Comparison of ENCODE assay signal across 8 cellular contexts in genomic region chr4:102500371-102501175, GRCh38. TPM values are rescaled to one million over a fixed set of nuclear protein-coding genes. Genes with fewer than 3 reads are reported as not detected.
DNase-seq lines count a peak whose midpoint lies in the region; ATAC-seq, FAIRE-seq and TF ChIP-seq lines count a peak whose summit lies in the region.

No MANE protein-coding gene starts in this region.

- no peaks in the 10 kb centered on the region for H3K36me3 ChIP-seq in H1 (ENCODE audit: control insufficient read depth in 2 of 4, insufficient read depth in 4 of 4, low read length in 3 of 4)

- H3K27ac Mint-ChIP-seq in activated CD4-positive, alpha-beta T cell treated with anti-CD3 and anti-CD28 coated beads, Interleukin-2, amount 10 ng/mL, durations not matched to agents 24 days and 14 days = peak overlapping the region; percentile 80
- peak overlapping the region; percentile 99 for H3K27ac Mint-ChIP-seq in memory B cell
- H3K27ac Mint-ChIP-seq in stimulated activated naive CD8-positive, alpha-beta T cell treated with anti-CD3 and anti-CD28 coated beads, Interleukin-15, Interleukin-2, amounts not matched to agents 100 ng/mL and 50 ng/mL, for 24 hours = peak overlapping the region; percentile 94

- H3K4me1 Mint-ChIP-seq in activated CD4-positive, alpha-beta T cell treated with anti-CD3 and anti-CD28 coated beads, Interleukin-2, amount 10 ng/mL, durations not matched to agents 24 days and 14 days = peaks cover 22% of the 10 kb centered on the region
- peaks cover 23% of the 10 kb centered on the region for H3K4me1 Mint-ChIP-seq in memory B cell
- peaks cover 42% of the 10 kb centered on the region for H3K4me1 Mint-ChIP-seq in stimulated activated naive CD8-positive, alpha-beta T cell treated with anti-CD3 and anti-CD28 coated beads, Interleukin-15, Interleukin-2, amounts not matched to agents 100 ng/mL and 50 ng/mL, for 24 hours (ENCODE audit: low read depth)

- H3K4me1 ChIP-seq in H1 (replicated peaks in 1 of 4; ENCODE audit: control insufficient read depth in 3 of 4, insufficient read depth in 4 of 4, low read length in 3 of 4) = no peaks in the 10 kb centered on the region

- no peaks in the 10 kb centered on the region for H3K9me3 ChIP-seq in H1 (ENCODE audit: insufficient read depth in 2 of 2, low read depth in 1 of 2, low read length in 1 of 2)

- peak; percentile 23 for ATAC-seq in HG02798 (IDR thresholded peaks at IDR 0.05; ENCODE audit: poor library complexity, unreplicated experiment)
- ATAC-seq in memory B cell (ENCODE audit: low read depth) = peak; percentile 23

- no peak overlapping the region for H3K23ac ChIP-seq in H1 (ENCODE audit: insufficient read length)

- H3K79me2 ChIP-seq in H1 (ENCODE audit: control insufficient read depth in 1 of 2, insufficient read depth in 2 of 2, low read length in 2 of 2) = no peaks in the 10 kb centered on the region

- intact Hi-C loops in activated CD4-positive, alpha-beta T cell treated with anti-CD3 and anti-CD28 coated beads, Interleukin-2, amount 10 ng/mL, durations not matched to agents 24 days and 14 days (cut with micrococcal nuclease) = loop anchor here (1.0 to 5.0 kb wide), 6 partner anchors 51 to 1152 kb away; partner anchors contain the start of gene SLC39A8

- no peak overlapping the region for H3K4ac ChIP-seq in H1 (replicated peaks; ENCODE audit: insufficient read length, low read depth, low read length)

- no peak overlapping the region for H3K56ac ChIP-seq in H1 (replicated peaks; ENCODE audit: insufficient read length, low read depth, low read length)

- H3K14ac ChIP-seq in H1 (ENCODE audit: insufficient read length) = no peak overlapping the region

- H2BK5ac ChIP-seq in H1 (ENCODE audit: low read depth, low read length) = no peak overlapping the region

- no peak for FAIRE-seq in H1 (lab: Jason Lieb, UNC)

- no peak overlapping the region for H4K91ac ChIP-seq in H1 (replicated peaks; ENCODE audit: insufficient read length, low read length)

- DNase-seq in stimulated activated CD4-positive, alpha-beta T cell treated with anti-CD3 and anti-CD28 coated beads, Interleukin-15, amount 100 ng/mL, for 24 hours = peak; percentile 57
- no peak for DNase-seq in stimulated activated CD4-positive, alpha-beta T cell treated with anti-CD3 and anti-CD28 coated beads, Interleukin-12 subunit alpha, Interleukin-12 subunit beta, amount 100 ng/mL, for 4 hours
- DNase-seq in NCI-H146 (lab: John Stamatoyannopoulos, UW) (peak; percentile 56), H1 (ENCODE audit: low read depth in 1 of 2, low spot score in 2 of 2) (no peak), memory B cell (ENCODE audit: low spot score in 2 of 2) (peak; percentile 34 to 75)
- peak; percentile 71 for DNase-seq in activated CD4-positive, alpha-beta T cell treated with anti-CD3 and anti-CD28 coated beads, Interleukin-2, amount 10 ng/mL, durations not matched to agents 24 days and 14 days

- H3K27me3 ChIP-seq in H1 (replicated peaks in 1 of 4; ENCODE audit: control insufficient read depth in 3 of 4, extremely low read depth in 1 of 4, insufficient read depth in 3 of 4, low read length in 3 of 4) = peaks cover 0 to 6% (median 4%) of the 10 kb centered on the region in 4 experiments; a peak in 2 of 7 replicates

- CTCF ChIA-PET in H1 (lab: Charles Lee; ENCODE audit: partially characterized antibody) = interaction anchor here (0.8 to 1.6 kb wide), 7 partner anchors 11 to 162 kb away, joined by 3 to 6 read pairs (median 4); no protein-coding TSS in a partner anchor

- TF ChIP-seq EP300 in H1 (IDR thresholded peaks at IDR 0.05; ENCODE audit: borderline replicate concordance in 1 of 2, low read depth in 2 of 2, low read length in 2 of 2) = no peak

- H3K27me3 Mint-ChIP-seq in activated CD4-positive, alpha-beta T cell treated with anti-CD3 and anti-CD28 coated beads, Interleukin-2, amount 10 ng/mL, durations not matched to agents 24 days and 14 days = no peaks in the 10 kb centered on the region
- no peaks in the 10 kb centered on the region for H3K27me3 Mint-ChIP-seq in memory B cell
- H3K27me3 Mint-ChIP-seq in stimulated activated naive CD8-positive, alpha-beta T cell treated with anti-CD3 and anti-CD28 coated beads, Interleukin-15, Interleukin-2, amounts not matched to agents 100 ng/mL and 50 ng/mL, for 24 hours = no peaks in the 10 kb centered on the region

- no peak overlapping the region for H2BK15ac ChIP-seq in H1 (ENCODE audit: low read length)

- 19% methylated on average over 31 of the region's 39 CpGs; no CpG with 5 or more reads in 1 of the 2 experiments for WGBS in H1 (ENCODE audit: extremely low coverage in 1 of 2, insufficient coverage in 1 of 2, insufficient read length in 1 of 2, insufficient replicate concordance in 2 of 2, low coverage in 1 of 2, low lambda C conversion rate in 2 of 2, missing lambda C conversion rate in 1 of 2), 2 experiments

- no peak overlapping the region for H3K18ac ChIP-seq in H1 (ENCODE audit: extremely low read depth, low read length)

- H3K4me3 Mint-ChIP-seq in activated CD4-positive, alpha-beta T cell treated with anti-CD3 and anti-CD28 coated beads, Interleukin-2, amount 10 ng/mL, durations not matched to agents 24 days and 14 days = peak overlapping the region; percentile 78
- H3K4me3 Mint-ChIP-seq in memory B cell = peak overlapping the region; percentile 84
- peak overlapping the region; percentile 87 for H3K4me3 Mint-ChIP-seq in stimulated activated naive CD8-positive, alpha-beta T cell treated with anti-CD3 and anti-CD28 coated beads, Interleukin-15, Interleukin-2, amounts not matched to agents 100 ng/mL and 50 ng/mL, for 24 hours

- POLR2A ChIA-PET in H1 (lab: Charles Lee; ENCODE audit: partially characterized antibody) = no interaction called here

- no peak for TF ChIP-seq CTCF in H1 (IDR thresholded peaks at IDR 0.05; ENCODE audit: control extremely low read depth in 1 of 3, insufficient read depth in 1 of 3, low read depth in 1 of 3, low read length in 3 of 3)

- TF ChIP-seq RAD21 in H1 (IDR thresholded peaks at IDR 0.05 in 1 of 2, conservative IDR thresholded peaks at IDR 0.05 in 1 of 2; ENCODE audit: low read depth in 2 of 2, low read length in 2 of 2) = no peak

- peak overlapping the region in 1 of 4 experiments; percentile 80; a peak in 1 of 7 replicates for H3K9ac ChIP-seq in H1 (replicated peaks in 1 of 4; ENCODE audit: extremely low read depth in 1 of 4, low read depth in 3 of 4, low read length in 3 of 4)

- H3K27ac ChIP-seq in H1 (ENCODE audit: low read depth, low read length) = no peak overlapping the region

- peak overlapping the region; percentile 69 to 87 for H3K4me2 ChIP-seq in H1 (ENCODE audit: insufficient read depth in 1 of 2, low read depth in 2 of 2, low read length in 2 of 2)

- H4K8ac ChIP-seq in H1 (ENCODE audit: extremely low read depth, insufficient read depth, low read length) = no peak overlapping the region; the same call in 1 of the 2 replicates

- H2BK120ac ChIP-seq in H1 (replicated peaks; ENCODE audit: low read depth, low read length) = no peak overlapping the region

- peak overlapping the region; percentile 57; the same call in 1 of the 2 replicates for H2AFZ ChIP-seq in H1 (ENCODE audit: low read length)

- H3K79me1 ChIP-seq in H1 (ENCODE audit: low read depth, low read length) = no peaks in the 10 kb centered on the region

- no peaks in the 10 kb centered on the region for H4K20me1 ChIP-seq in H1 (replicated peaks in 1 of 2; ENCODE audit: control insufficient read depth in 1 of 2, insufficient read depth in 2 of 2, low read length in 2 of 2)

- no peak for TF ChIP-seq POLR2A in H1 (IDR thresholded peaks at IDR 0.05; ENCODE audit: control extremely low read depth in 1 of 2, low read depth in 2 of 2, low read length in 2 of 2)

- no peak overlapping the region for H2BK20ac ChIP-seq in H1 (ENCODE audit: low read length)

- peak overlapping the region; percentile 58 to 78 (median 69) for H3K4me3 ChIP-seq in H1 (ENCODE audit: extremely low read depth in 1 of 4, insufficient read depth in 2 of 4, low read depth in 3 of 4, low read length in 4 of 4)

- no peak overlapping the region for H2AK5ac ChIP-seq in H1 (ENCODE audit: low read depth, low read length)

- H3K9me3 Mint-ChIP-seq in activated CD4-positive, alpha-beta T cell treated with anti-CD3 and anti-CD28 coated beads, Interleukin-2, amount 10 ng/mL, durations not matched to agents 24 days and 14 days = peaks cover 8% of the 10 kb centered on the region
- H3K9me3 Mint-ChIP-seq in memory B cell = no peaks in the 10 kb centered on the region
- peaks cover 9% of the 10 kb centered on the region for H3K9me3 Mint-ChIP-seq in stimulated activated naive CD8-positive, alpha-beta T cell treated with anti-CD3 and anti-CD28 coated beads, Interleukin-15, Interleukin-2, amounts not matched to agents 100 ng/mL and 50 ng/mL, for 24 hours

- no peak overlapping the region for H2BK12ac ChIP-seq in H1 (ENCODE audit: low read depth, low read length)

- H3K23me2 ChIP-seq in H1 (ENCODE audit: low read depth, low read length) = peaks cover 5% of the 10 kb centered on the region; the same call in 1 of the 2 replicates

- H4K5ac ChIP-seq in H1 (ENCODE audit: insufficient read length, low read depth, low read length) = no peak overlapping the region

- peaks cover 24% of the 10 kb centered on the region for H3K36me3 Mint-ChIP-seq in activated CD4-positive, alpha-beta T cell treated with anti-CD3 and anti-CD28 coated beads, Interleukin-2, amount 10 ng/mL, durations not matched to agents 24 days and 14 days (ENCODE audit: low read depth)
- no peaks in the 10 kb centered on the region for H3K36me3 Mint-ChIP-seq in memory B cell
- H3K36me3 Mint-ChIP-seq in stimulated activated naive CD8-positive, alpha-beta T cell treated with anti-CD3 and anti-CD28 coated beads, Interleukin-15, Interleukin-2, amounts not matched to agents 100 ng/mL and 50 ng/mL, for 24 hours (ENCODE audit: low read depth) = peaks cover 44% of the 10 kb centered on the region

TF ChIP-seq in H1, 55 proteins besides CTCF, POLR2A, EP300 and RAD21 (continues in another document):
- TF ChIP-seq PHF8 (conservative IDR thresholded peaks at IDR 0.05; ENCODE audit: low read depth, low read length) = peak; percentile 31; the same call in 1 of the 2 replicates

RNA-seq across cellular contexts. Expression of gene NFKB1, which starts 0.6 kb away (rescaled TPM):
- total RNA-seq in activated CD4-positive, alpha-beta T cell treated with anti-CD3 and anti-CD28 coated beads, Interleukin-2, amount 10 ng/mL, durations not matched to agents 24 days and 14 days = 146 and 148 TPM in 2 replicates
- 6.2 and 6.8 TPM in 2 replicates for total RNA-seq in H1 (2021; fragmentation: NEBNext Ultra II Directional; extraction: Animal tissue kit (Norgen Biotek cat#: 25700))
- 2.4 and 2.9 TPM in 2 replicates for polyA plus RNA-seq in H1 (2011; rRNA removed)
- 2.8 TPM for polyA plus RNA-seq in H1 (2011; cell fraction: cytosol; rRNA removed)
- polyA plus RNA-seq in H1 (2011; cell fraction: nucleus; rRNA removed) = 3.1 TPM
- polyA plus RNA-seq in H1 (2012, experiment 1 of 2) = 4.7 to 5.3 TPM (median 5.0 TPM) in 4 replicates
- 2.0 TPM for polyA plus RNA-seq in H1 (2012, experiment 2 of 2)
- polyA plus RNA-seq in H1 (2013, experiment 1 of 2) = 3.2 TPM
- polyA plus RNA-seq in H1 (2013, experiment 2 of 2) = 3.7 TPM
- 4.4 and 6.4 TPM in 2 replicates for polyA minus RNA-seq in H1 (2011; rRNA and poly(A)+ RNA removed)
- 4.0 TPM for polyA minus RNA-seq in H1 (2011; cell fraction: cytosol; rRNA and poly(A)+ RNA removed)
- polyA minus RNA-seq in H1 (2011; cell fraction: nucleus; rRNA and poly(A)+ RNA removed) = 2.8 TPM

Comparison
In these comparisons a context has a peak if more than half of its experiments do, and no peak if none do; other contexts are left out.
1. DNase-seq: peak in stimulated activated CD4-positive, alpha-beta T cell treated with anti-CD3 and anti-CD28 coated beads, Interleukin-15, amount 100 ng/mL, for 24 hours (single experiment), NCI-H146 (single experiment), activated CD4-positive, alpha-beta T cell treated with anti-CD3 and anti-CD28 coated beads, Interleukin-2, amount 10 ng/mL, durations not matched to agents 24 days and 14 days (single experiment) and memory B cell (2 of 2); none in stimulated activated CD4-positive, alpha-beta T cell treated with anti-CD3 and anti-CD28 coated beads, Interleukin-12 subunit alpha, Interleukin-12 subunit beta, amount 100 ng/mL, for 4 hours (single experiment) and H1 (0 of 2).
2. RNA of gene NFKB1, which starts 0.6 kb away (total RNA-seq): 146 to 148 TPM in activated CD4-positive, alpha-beta T cell treated with anti-CD3 and anti-CD28 coated beads, Interleukin-2, amount 10 ng/mL, durations not matched to agents 24 days and 14 days; 6.2 to 6.8 TPM in H1; every median in the first group is over 10 times any median in the second.
3. Peak in every context shown above with its lines, with median percentiles within 50 percentile points of each other: H3K27ac Mint-ChIP-seq and H3K4me3 Mint-ChIP-seq.